Comparison of ENCODE assay signal across 17 cellular contexts in genomic region chr4:119667802-119668201, GRCh38. TPM values are rescaled to one million over a fixed set of nuclear protein-coding genes. Genes with fewer than 3 reads are reported as not detected.
DNase-seq lines count a peak whose midpoint lies in the region; ATAC-seq, FAIRE-seq and TF ChIP-seq lines count a peak whose summit lies in the region.
"Had no signal": no experiment of that assay in that cellular context is flagged by ENCODE, and none has a peak within 500 bp of the region (broad histone marks: within the 10 kb centered on the region; RNA-seq: fewer than 3 reads in every experiment).

No MANE protein-coding gene starts in this region.

- no peaks in the 10 kb centered on the region for H3F3A ChIP-seq in GM23248 (ENCODE audit: insufficient read depth)
- no peaks in the 10 kb centered on the region for H3F3A ChIP-seq in smooth muscle cell (ENCODE audit: low read depth)

- H2AFZ ChIP-seq in GM23248 (0 out of 2 replicates have a peak overlapping the region, but pooled peaks have one; percentile 13), IMR-90 (replicated peaks; ENCODE audit: low read length, poor library complexity) (peak overlapping the region; percentile 65), mesenchymal stem cell (ENCODE audit: low read depth, low read length) (peak overlapping the region; percentile 61), smooth muscle cell (ENCODE audit: low read depth) (no peak overlapping the region)

- 0 out of 2 replicates have a peak, but pooled peaks cover 7% of the 10 kb centered on the region for H3K4me1 ChIP-seq in GM23248 (ENCODE audit: insufficient read depth)
- peaks cover 17% of the 10 kb centered on the region for H3K4me1 ChIP-seq in IMR-90 (ENCODE audit: control insufficient read depth, insufficient read depth, low read length)
- no peaks in the 10 kb centered on the region for H3K4me1 ChIP-seq in mesenchymal stem cell (ENCODE audit: control insufficient read depth, insufficient read depth, low read depth, low read length)
- peaks cover 9% of the 10 kb centered on the region for H3K4me1 ChIP-seq in smooth muscle cell (ENCODE audit: low read depth)
- H3K4me1 ChIP-seq: BE2C had no signal

- no peak for FAIRE-seq in GM12892 (lab: Jason Lieb, UNC)

- H3K27me3 ChIP-seq in GM23248 (replicated peaks; ENCODE audit: insufficient read depth) (no peaks in the 10 kb centered on the region), IMR-90 (ENCODE audit: control insufficient read depth, insufficient read depth, low read length) (no peaks in the 10 kb centered on the region), mesenchymal stem cell (ENCODE audit: control insufficient read depth in 1 of 2, insufficient read depth in 1 of 2, low read length in 2 of 2) (no peaks in the 10 kb centered on the region), smooth muscle cell (ENCODE audit: low read depth) (peaks cover 71% of the 10 kb centered on the region)
- H3K27me3 ChIP-seq: BE2C, MG63 had no signal

- intact Hi-C loops in IMR-90 (cut with micrococcal nuclease): no loop called here

- peak overlapping the region; percentile 60 for H2BK120ac ChIP-seq in IMR-90 (ENCODE audit: low read depth, low read length)
- H2BK120ac ChIP-seq in mesenchymal stem cell (ENCODE audit: low read depth, low read length): no peak overlapping the region

- TF ChIP-seq CTCF in IMR-90 (conservative IDR thresholded peaks at IDR 0.05; ENCODE audit: low read depth, low read length) (no peak), smooth muscle cell (IDR thresholded peaks at IDR 0.05; ENCODE audit: borderline replicate concordance, insufficient read depth, poor library complexity, severe bottlenecking) (no peak)

- peak overlapping the region; percentile 27 for H3K4ac ChIP-seq in IMR-90 (ENCODE audit: low read depth, low read length)
- H3K4ac ChIP-seq in mesenchymal stem cell (ENCODE audit: low read depth in 1 of 2, low read length in 2 of 2): peak overlapping the region in 1 of 2 experiments; percentile 47

- peak overlapping the region; percentile 38 for H3K14ac ChIP-seq in IMR-90 (replicated peaks; ENCODE audit: low read depth, low read length)
- H3K14ac ChIP-seq in mesenchymal stem cell (ENCODE audit: low read length in 2 of 2): no peak overlapping the region

- 25 to 39% methylated on average over 3 of the region's 3 CpGs for WGBS in GM23248 (ENCODE audit: low coverage in 1 of 2, low lambda C conversion rate in 2 of 2, missing lambda C conversion rate in 2 of 2), 2 experiments
- 76% methylated on average over 2 of the region's 3 CpGs; no CpG with 5 or more reads in 1 of the 2 experiments for WGBS in IMR-90 (ENCODE audit: extremely low coverage in 2 of 2, insufficient read length in 1 of 2), 2 experiments
- WGBS in mesenchymal stem cell: 98% methylated on average over 3 of the region's 3 CpGs
- WGBS in smooth muscle cell (ENCODE audit: low lambda C conversion rate): 61% methylated on average over 3 of the region's 3 CpGs

- no peak overlapping the region for H3K4me2 ChIP-seq in GM23248 (ENCODE audit: unreplicated experiment)
- H3K4me2 ChIP-seq in IMR-90 (ENCODE audit: low read depth, low read length): no peak overlapping the region
- H3K4me2 ChIP-seq in mesenchymal stem cell (ENCODE audit: low read length, poor library complexity, severe bottlenecking): no peak overlapping the region
- H3K4me2 ChIP-seq in smooth muscle cell: no peak overlapping the region

- dilution Hi-C loops in IMR-90 (cut with HindIII; ENCODE audit: low sequenced_read_pairs, unreplicated experiment): no loop called here

- no peaks in the 10 kb centered on the region; a peak in 1 of 4 replicates for H3K79me1 ChIP-seq in IMR-90 (ENCODE audit: low read depth in 1 of 2, low read length in 2 of 2)
- no peaks in the 10 kb centered on the region for H3K79me1 ChIP-seq in mesenchymal stem cell (replicated peaks; ENCODE audit: low read length, poor library complexity, severe bottlenecking)

- no peak for TF ChIP-seq POLR2A in IMR-90 (IDR thresholded peaks at IDR 0.05; ENCODE audit: low read depth, low read length)
- TF ChIP-seq POLR2A in GM12892 (IDR thresholded peaks at IDR 0.05; ENCODE audit: low read depth, low read length): no peak

- no peak overlapping the region for H3K9ac ChIP-seq in GM23248
- H3K9ac ChIP-seq in IMR-90 (ENCODE audit: low read depth, low read length): no peak overlapping the region
- no peak overlapping the region for H3K9ac ChIP-seq in mesenchymal stem cell (ENCODE audit: low read length)
- H3K9ac ChIP-seq in smooth muscle cell (ENCODE audit: low read depth): no peak overlapping the region

- no peaks in the 10 kb centered on the region for H3K36me3 ChIP-seq in GM23248 (ENCODE audit: low read depth)
- no peaks in the 10 kb centered on the region for H3K36me3 ChIP-seq in IMR-90 (ENCODE audit: control insufficient read depth, insufficient read depth, low read length)
- H3K36me3 ChIP-seq in mesenchymal stem cell (ENCODE audit: control insufficient read depth in 1 of 2, insufficient read depth in 2 of 2, low read depth in 1 of 2, low read length in 2 of 2): no peaks in the 10 kb centered on the region
- no peaks in the 10 kb centered on the region for H3K36me3 ChIP-seq in smooth muscle cell (ENCODE audit: low read depth)
- H3K36me3 ChIP-seq: BE2C, MG63 had no signal

- H3K23ac ChIP-seq in IMR-90 (ENCODE audit: low read depth, low read length) (peak overlapping the region; percentile 2; the same call in 1 of the 2 replicates), mesenchymal stem cell (ENCODE audit: low read length in 2 of 2) (peak overlapping the region in 1 of 2 experiments; percentile 59)

- no peak overlapping the region for H2AK9ac ChIP-seq in IMR-90 (replicated peaks; ENCODE audit: low read depth, low read length, poor library complexity)

- no peaks in the 10 kb centered on the region for H3K9me3 ChIP-seq in GM23248 (ENCODE audit: low read depth)
- no peaks in the 10 kb centered on the region for H3K9me3 ChIP-seq in IMR-90 (ENCODE audit: control insufficient read depth, insufficient read depth, low read length)
- H3K9me3 ChIP-seq in mesenchymal stem cell (ENCODE audit: control insufficient read depth, low read length): no peaks in the 10 kb centered on the region
- no peaks in the 10 kb centered on the region for H3K9me3 ChIP-seq in smooth muscle cell (replicated peaks; ENCODE audit: low read depth)
- H3K9me3 ChIP-seq: BE2C, MG63 had no signal

- POLR2A ChIA-PET in IMR-90 (lab: Charles Lee; ENCODE audit: unreplicated experiment): no interaction called here

- H2BK20ac ChIP-seq in IMR-90 (ENCODE audit: low read depth, low read length): peak overlapping the region; percentile 23

- TF ChIP-seq RAD21 in IMR-90 (IDR thresholded peaks at IDR 0.05; ENCODE audit: low read length): no peak

- DNase-seq in GM23248 (peak; percentile 38), IMR-90 (no peak), SIG-M5 treated with dmso at 0.1 percent for 504 hours (lab: John Stamatoyannopoulos, UW; ENCODE audit: unreplicated experiment) (peak; percentile 19), mesenchymal stem cell (no peak), smooth muscle cell (lab: John Stamatoyannopoulos, UW; ENCODE audit: unreplicated experiment) (no peak), COLO668 (lab: John Stamatoyannopoulos, UW; ENCODE audit: unreplicated experiment) (no peak), GM12892 (ENCODE audit: insufficient read length) (no peak)
- DNase-seq: BE2C; CD8-positive, alpha-beta T cell; DMS153; EL; H7; KG1; MG63; NCI-H1417; NCI-H2081; NCI-H226 had no signal

- CTCF ChIA-PET in IMR-90 (lab: Yijun Ruan, JAX): no interaction called here

- peak overlapping the region; percentile 46 for H3K18ac ChIP-seq in IMR-90 (ENCODE audit: low read depth, low read length)
- H3K18ac ChIP-seq in mesenchymal stem cell (ENCODE audit: low read depth in 1 of 2, low read length in 2 of 2): peak overlapping the region; percentile 82 to 86

- peak overlapping the region; percentile 17 for H4K91ac ChIP-seq in IMR-90 (ENCODE audit: insufficient read depth, low read depth, low read length)
- peak overlapping the region; percentile 81 for H4K91ac ChIP-seq in mesenchymal stem cell (ENCODE audit: low read length)

- BruUV-seq in IMR-90 (replicated peaks; lab: Mats Ljungman, UMichigan): no TSS peak

- H2BK5ac ChIP-seq in IMR-90 (ENCODE audit: low read depth, low read length, poor library complexity, severe bottlenecking): no peak overlapping the region
- no peak overlapping the region for H2BK5ac ChIP-seq in mesenchymal stem cell (ENCODE audit: low read depth, low read length, poor library complexity, severe bottlenecking)

- H3K9me1 ChIP-seq in IMR-90 (ENCODE audit: insufficient read depth, low read length): no peaks in the 10 kb centered on the region

- H3K4me3 ChIP-seq in GM23248: no peak overlapping the region
- no peak overlapping the region for H3K4me3 ChIP-seq in IMR-90 (ENCODE audit: insufficient read depth, low read depth, low read length)
- H3K4me3 ChIP-seq in mesenchymal stem cell (ENCODE audit: insufficient read depth in 1 of 2, low read depth in 1 of 2, low read length in 2 of 2): no peak overlapping the region
- no peak overlapping the region for H3K4me3 ChIP-seq in smooth muscle cell
- H3K4me3 ChIP-seq: MG63 had no signal

- H2BK15ac ChIP-seq in IMR-90 (ENCODE audit: low read depth, low read length): 0 out of 3 replicates have a peak overlapping the region, but pooled peaks have one; percentile 7
- H2BK15ac ChIP-seq in mesenchymal stem cell (ENCODE audit: low read depth, poor library complexity, severe bottlenecking): no peak overlapping the region

- no peak overlapping the region for H3K56ac ChIP-seq in IMR-90 (ENCODE audit: extremely low read depth, insufficient read depth, low read length)

- H4K20me1 ChIP-seq in GM23248 (ENCODE audit: insufficient read depth) (no peaks in the 10 kb centered on the region), IMR-90 (ENCODE audit: insufficient read depth, low read length) (no peaks in the 10 kb centered on the region), smooth muscle cell (ENCODE audit: low read depth) (no peaks in the 10 kb centered on the region)

- H3K79me2 ChIP-seq in GM23248 (ENCODE audit: insufficient read depth) (no peaks in the 10 kb centered on the region), smooth muscle cell (ENCODE audit: low read depth) (no peaks in the 10 kb centered on the region)

- H4K8ac ChIP-seq in IMR-90 (ENCODE audit: low read depth in 2 of 2, low read length in 2 of 2) (peak overlapping the region in 1 of 2 experiments; percentile 68; a peak in 2 of 4 replicates), mesenchymal stem cell (ENCODE audit: low read length) (peak overlapping the region; percentile 97)

- H2AK5ac ChIP-seq in IMR-90 (ENCODE audit: low read depth, low read length) (peak overlapping the region; percentile 37; the same call in 1 of the 2 replicates), mesenchymal stem cell (ENCODE audit: low read length, severe bottlenecking) (no peak overlapping the region)

- H3K9me2 ChIP-seq in GM23248 (ENCODE audit: insufficient read depth): no peaks in the 10 kb centered on the region

- no peak for ATAC-seq in IMR-90 (ENCODE audit: low read depth)
- ATAC-seq: CD8-positive, alpha-beta T cell had no signal

- H4K5ac ChIP-seq in IMR-90 (ENCODE audit: low read depth, low read length): peak overlapping the region; percentile 95

- H3K27ac ChIP-seq in GM23248: no peak overlapping the region
- H3K27ac ChIP-seq in IMR-90 (ENCODE audit: insufficient read depth, low read length): peak overlapping the region; percentile 13; the same call in 1 of the 2 replicates
- no peak overlapping the region for H3K27ac ChIP-seq in mesenchymal stem cell (ENCODE audit: low read length, poor library complexity, severe bottlenecking)
- H3K27ac ChIP-seq in smooth muscle cell (ENCODE audit: low read depth): no peak overlapping the region

- H2BK12ac ChIP-seq in mesenchymal stem cell (ENCODE audit: low read length in 2 of 2): peak overlapping the region; percentile 95 to 97

- in situ Hi-C loops in GM23248 (cut with MboI) (no loop called here), IMR-90 (cut with MboI; ENCODE audit: low sequenced_read_pairs) (no loop called here)

RNA-seq across cellular contexts. Expression of gene PDE5A, which starts 39.2 kb away (rescaled TPM):
- total RNA-seq in GM23248 (2014; rRNA removed; shearing (Covaris generic)): 13.8 and 16.7 TPM in 2 replicates
- 6.8 and 8.0 TPM in 2 replicates for polyA plus RNA-seq in GM23248 (2016; fragmentation: Nextera tagmentation; extraction: Ambion mirVana)
- 567 and 770 TPM in 2 replicates for total RNA-seq in IMR-90 (2012; rRNA removed)
- 71.5 and 101 TPM in 2 replicates for polyA plus RNA-seq in IMR-90 (2012; rRNA removed)
- 25.9 and 36.3 TPM in 2 replicates for polyA plus RNA-seq in IMR-90 (2012; cell fraction: cytosol; rRNA removed)
- 34.7 and 324 TPM in 2 replicates for polyA plus RNA-seq in IMR-90 (2012; cell fraction: nucleus; rRNA removed; ENCODE audit: low replicate concordance)
- 76.3 TPM for polyA plus RNA-seq in mesenchymal stem cell (2013, experiment 1 of 2)
- polyA plus RNA-seq in mesenchymal stem cell (2013, experiment 2 of 2): 76.6 TPM
- total RNA-seq in smooth muscle cell: 14.1 and 18.3 TPM in 2 replicates
- polyA plus RNA-seq in smooth muscle cell: 4.1 and 5.0 TPM in 2 replicates
- 2.9 TPM for polyA plus RNA-seq in GM12892 (2012; ENCODE audit: missing spikeins)

Comparison
In these comparisons a context has a peak if more than half of its experiments do, and no peak if none do; other contexts are left out.
1. DNase-seq: peak in GM23248 (single experiment) and SIG-M5 treated with dmso at 0.1 percent for 504 hours (single experiment); none in IMR-90 (single experiment), mesenchymal stem cell (single experiment), smooth muscle cell (single experiment), COLO668 (single experiment) and GM12892 (single experiment).
2. RNA of gene PDE5A, which starts 39.2 kb away (total RNA-seq): 567 to 770 TPM in IMR-90; 14.1 to 18.3 TPM in smooth muscle cell and 13.8 to 16.7 TPM in GM23248; every median in the first group is over 10 times any median in the second.